In the genomic region with DNA sequence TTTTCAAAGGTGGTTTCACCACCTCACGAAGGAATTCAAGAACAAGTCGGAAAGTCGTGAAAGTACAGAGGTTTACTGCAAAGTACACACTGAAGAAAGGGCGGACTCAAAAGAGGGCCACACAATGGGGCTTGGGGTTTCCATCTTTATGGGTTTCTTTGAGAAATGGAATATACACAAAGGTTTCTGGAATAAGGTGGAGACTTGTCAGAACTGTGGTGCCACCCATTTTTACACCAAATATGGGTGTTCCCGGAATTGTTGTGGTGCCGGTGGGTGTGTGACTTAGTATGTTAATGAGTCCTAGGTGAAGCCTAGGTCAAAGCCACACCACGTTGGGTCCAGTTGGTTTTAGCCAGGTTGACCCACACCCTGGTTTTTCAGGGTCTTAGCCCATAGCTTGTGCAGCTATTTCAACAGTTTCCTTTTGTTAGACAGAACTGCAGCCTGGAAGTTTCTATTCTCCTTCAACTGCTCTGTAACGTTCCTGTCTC, we compare ENCODE assay signal across 8 cellular contexts. TPM values are rescaled to one million over a fixed set of nuclear protein-coding genes. Genes with fewer than 3 reads are reported as not detected.
DNase-seq lines count a peak whose midpoint lies in the region; ATAC-seq and TF ChIP-seq lines count a peak whose summit lies in the region.

No MANE protein-coding gene starts in this region.

- ATAC-seq in GM21619 (IDR thresholded peaks at IDR 0.05; ENCODE audit: unreplicated experiment) (no peak), right cardiac atrium (no peak)

- peak overlapping the region; percentile 96 for H3K27ac ChIP-seq in C4-2B
- H3K27ac ChIP-seq in cingulate gyrus (ENCODE audit: low read depth, low read length) = peak overlapping the region; percentile 33
- no peak overlapping the region for H3K27ac ChIP-seq in right cardiac atrium (ENCODE audit: low read length)

- H3K27me3 Mint-ChIP-seq in neural crest cell (ENCODE audit: low read depth) = no peaks in the 10 kb centered on the region

- peaks cover 24% of the 10 kb centered on the region for H3K4me1 Mint-ChIP-seq in neural crest cell

- intact Hi-C loops in right cardiac atrium (cut with DNase I) = no loop called here

- H3K27ac Mint-ChIP-seq in neural crest cell (ENCODE audit: unreplicated experiment) = no peak overlapping the region

- peaks cover 2% of the 10 kb centered on the region for H3K36me3 Mint-ChIP-seq in neural crest cell (ENCODE audit: low read depth)

- H3K4me3 Mint-ChIP-seq in neural crest cell = peak overlapping the region; percentile 86

- no peaks in the 10 kb centered on the region for H3K27me3 ChIP-seq in right cardiac atrium (ENCODE audit: control insufficient read depth, insufficient read depth)

- H3K9me3 Mint-ChIP-seq in neural crest cell = peaks cover 3% of the 10 kb centered on the region

- no peaks in the 10 kb centered on the region for H3K9me3 ChIP-seq in right cardiac atrium (ENCODE audit: control insufficient read depth, low read length)

- TF ChIP-seq CTCF in C4-2B (conservative IDR thresholded peaks at IDR 0.05) (no peak), LNCaP clone FGC (IDR thresholded peaks at IDR 0.05; ENCODE audit: control insufficient read depth, extremely low read depth, insufficient read depth) (no peak), neural crest cell (conservative IDR thresholded peaks at IDR 0.05) (no peak)

- WGBS in right cardiac atrium = 49% methylated on average over 8 of the region's 8 CpGs

- no peak for DNase-seq in LNCaP clone FGC (ENCODE audit: low read depth)
- no peak for DNase-seq in neural crest cell (ENCODE audit: low read depth, low spot score)
- no peak for DNase-seq in NCI-H1105 (lab: John Stamatoyannopoulos, UW)
- DNase-seq in COLO829 (ENCODE audit: low spot score) = no peak
- DNase-seq in right cardiac atrium = no peak

- no peaks in the 10 kb centered on the region for H3K4me1 ChIP-seq in right cardiac atrium (ENCODE audit: control insufficient read depth, insufficient read depth, low read length)

- H3K4me3 ChIP-seq in LNCaP clone FGC (ENCODE audit: low read depth, low read length) (peak overlapping the region; percentile 79), right cardiac atrium (ENCODE audit: low read length) (no peak overlapping the region)

RNA-seq across cellular contexts. Expression of a gene that starts 0.6 kb away (rescaled TPM):
- total RNA-seq in neural crest cell (79.2 and 87.0 TPM in 2 replicates), right cardiac atrium (10 to 100 TPM; 23.4 to 32.3 (median 30.3) TPM)
- 32.0 TPM for polyA plus RNA-seq in right cardiac atrium

RNA-seq across cellular contexts. Expression of a gene that starts 19.7 kb away (rescaled TPM):
- total RNA-seq in neural crest cell = 1.8 and 2.1 TPM in 2 replicates
- total RNA-seq in right cardiac atrium = under 1 TPM in 2 of 4 donors, not detected in 2; 0.47 to 0.97 TPM
- polyA plus RNA-seq in right cardiac atrium = 0.52 TPM
